13 cellular contexts compared by ENCODE assay signal in genomic region chr11:32039149-32039548, GRCh38.
"Had no signal": no experiment of that assay in that cellular context is flagged by ENCODE, and none has a peak within 500 bp of the region (broad histone marks: within the 10 kb centered on the region; RNA-seq: fewer than 3 reads in every experiment).

No MANE protein-coding gene starts in this region.

- DNase-seq: activated CD4-positive, alpha-beta T cell treated with anti-CD3 and anti-CD28 coated beads for 1 hour; activated CD4-positive, alpha-beta T cell treated with anti-CD3 and anti-CD28 coated beads, Interleukin-2, amount 50 U/mL, for 48 hours; activated gamma-delta T cell treated with Interleukin-2 at 50 U/mL for 16 hours; activated naive CD8-positive, alpha-beta T cell treated with anti-CD3 and anti-CD28 coated beads for 36 hours; activated T-cell treated with anti-CD3 and anti-CD28 coated beads, Interleukin-2, amount 50 U/mL, for 72 hours; aorta; esophagus squamous epithelium; foreskin fibroblast; immature natural killer cell; left cardiac atrium; naive B cell; stimulated activated CD4-positive, alpha-beta T cell treated with anti-CD3 and anti-CD28 coated beads, Interleukin-4, amount 100 ng/mL, for 24 hours; stimulated activated naive CD8-positive, alpha-beta T cell treated with anti-CD3 and anti-CD28 coated beads, Interleukin-15, amount 100 ng/mL, for 72 hours had no signal

- ATAC-seq: activated T-cell treated with anti-CD3 and anti-CD28 coated beads, Interleukin-2, amount 50 U/mL, for 72 hours; left cardiac atrium; stimulated activated naive CD8-positive, alpha-beta T cell treated with anti-CD3 and anti-CD28 coated beads, Interleukin-15, amount 100 ng/mL, for 72 hours had no signal
